In genomic region chr5:96657068-96657467, GRCh38 we compare ENCODE assay signal across 9 cellular contexts. TPM values are rescaled to one million over a fixed set of nuclear protein-coding genes. Genes with fewer than 3 reads are reported as not detected.
DNase-seq lines count a peak whose midpoint lies in the region; ATAC-seq and TF ChIP-seq lines count a peak whose summit lies in the region.
"Had no signal": no experiment of that assay in that cellular context is flagged by ENCODE, and none has a peak within 500 bp of the region (broad histone marks: within the 10 kb centered on the region; RNA-seq: fewer than 3 reads in every experiment).

No MANE protein-coding gene starts in this region.

- H3K4me2 ChIP-seq in mammary epithelial cell (ENCODE audit: insufficient read depth, low read depth, low read length): peak overlapping the region; percentile 63
- peak overlapping the region; percentile 72 for H3K4me2 ChIP-seq in skeletal muscle satellite cell (ENCODE audit: low read length)

- TF ChIP-seq CTCF in AG10803 (conservative IDR thresholded peaks at IDR 0.05; ENCODE audit: low read length) (no peak), mammary epithelial cell (conservative IDR thresholded peaks at IDR 0.05 in 1 of 2, IDR thresholded peaks at IDR 0.05 in 1 of 2; ENCODE audit: extremely low read depth in 1 of 2, insufficient read depth in 1 of 2, low read depth in 1 of 2, low read length in 2 of 2) (no peak)

- H3K9me3 ChIP-seq in mammary epithelial cell (replicated peaks; ENCODE audit: insufficient read depth, low read length): no peaks in the 10 kb centered on the region
- H3K9me3 ChIP-seq in skeletal muscle satellite cell (replicated peaks; ENCODE audit: low read length): no peaks in the 10 kb centered on the region

- intact Hi-C loops in mammary epithelial cell (cut with micrococcal nuclease): no loop called here

- H2AFZ ChIP-seq in mammary epithelial cell (ENCODE audit: low read depth, low read length): no peak overlapping the region

- dilution Hi-C loops in mammary epithelial cell (cut with HindIII; ENCODE audit: low sequenced_read_pairs): no loop called here

- WGBS in mammary epithelial cell (ENCODE audit: low coverage, missing lambda C conversion rate): 0% methylated on average over 3 of the region's 3 CpGs

- H3K9ac ChIP-seq in mammary epithelial cell (ENCODE audit: insufficient read depth, low read length) (no peak overlapping the region), skeletal muscle satellite cell (ENCODE audit: low read depth, low read length) (no peak overlapping the region)

- no TSS peak for BruUV-seq in mammary epithelial cell (replicated peaks; lab: Mats Ljungman, UMichigan)

- peak overlapping the region; percentile 60 for H3K27ac ChIP-seq in mammary epithelial cell (ENCODE audit: insufficient read depth, low read depth, low read length)

- H3K27me3 ChIP-seq in mammary epithelial cell (ENCODE audit: insufficient read depth, low read length): no peaks in the 10 kb centered on the region
- no peaks in the 10 kb centered on the region for H3K27me3 ChIP-seq in skeletal muscle satellite cell (ENCODE audit: control insufficient read depth, insufficient read depth, low read length)

- in situ Hi-C loops in SK-MEL-5 (cut with HindIII; ENCODE audit: low pct_unique_long_range_greater_than_20kb, low sequenced_read_pairs): no loop called here
- in situ Hi-C loops in mammary epithelial cell (cut with MboI; ENCODE audit: low sequenced_read_pairs in 2 of 2): no loop called here

- DNase-seq in AG10803 (ENCODE audit: low read depth) (peak; percentile 93), GM19238 (ENCODE audit: insufficient read length, low spot score) (peak; percentile 23), SK-MEL-5 (ENCODE audit: low read depth, low spot score) (peak; percentile 55), mammary epithelial cell (peak; percentile 96), NCI-H2227 treated with DMSO at 0.1 percent for 48 hours (lab: John Stamatoyannopoulos, UW) (no peak), NCI-H2081 treated with DMSO at 0.1 percent for 48 hours (lab: John Stamatoyannopoulos, UW) (no peak)
- DNase-seq: left cardiac atrium had no signal

- H4K20me1 ChIP-seq in mammary epithelial cell (ENCODE audit: insufficient read depth, low read length): no peaks in the 10 kb centered on the region

- H3K4me3 ChIP-seq in AG10803 (ENCODE audit: low read length) (no peak overlapping the region), mammary epithelial cell (replicated peaks in 1 of 3; ENCODE audit: insufficient read depth in 1 of 3, low read depth in 2 of 3, low read length in 3 of 3) (no peak overlapping the region), skeletal muscle satellite cell (ENCODE audit: low read length) (no peak overlapping the region)

- no peaks in the 10 kb centered on the region for H3K79me2 ChIP-seq in mammary epithelial cell (ENCODE audit: insufficient read depth, low read length)

- peak; percentile 62 for ATAC-seq in HG03135 (IDR thresholded peaks at IDR 0.05; ENCODE audit: unreplicated experiment)

- H3K36me3 ChIP-seq in mammary epithelial cell (ENCODE audit: insufficient read depth, low read length) (no peaks in the 10 kb centered on the region), skeletal muscle satellite cell (ENCODE audit: insufficient read depth, low read length) (no peaks in the 10 kb centered on the region)

- CTCF ChIA-PET in mammary epithelial cell (lab: Charles Lee; ENCODE audit: low non-redundant PET): no interaction called here

- H3K4me1 ChIP-seq in mammary epithelial cell (ENCODE audit: insufficient read depth, low read length) (peaks cover 65% of the 10 kb centered on the region), skeletal muscle satellite cell (ENCODE audit: control insufficient read depth, insufficient read depth, low read length) (peaks cover 38% of the 10 kb centered on the region)

RNA-seq across cellular contexts. Expression of gene CAST, which starts 5.1 kb away (rescaled TPM):
- total RNA-seq in SK-MEL-5 (2014; rRNA removed; shearing (Covaris generic)): 283 and 285 TPM in 2 replicates
- 163 and 188 TPM in 2 replicates for polyA plus RNA-seq in SK-MEL-5 (2015; cell fraction: cytosol; rRNA removed)
- 228 and 244 TPM in 2 replicates for polyA plus RNA-seq in SK-MEL-5 (2015; cell fraction: nucleus; rRNA removed)
- 100 to 1,000 TPM; 397 to 459 TPM for total RNA-seq in mammary epithelial cell
- polyA plus RNA-seq in mammary epithelial cell: 339 TPM
- 359 TPM for polyA minus RNA-seq in mammary epithelial cell
- total RNA-seq in skeletal muscle satellite cell (2012; rRNA removed): 169 and 215 TPM in 2 replicates

Comparison
In these comparisons a context has a peak if more than half of its experiments do, and no peak if none do; other contexts are left out.
1. DNase-seq: peak in AG10803 (single experiment), GM19238 (single experiment), SK-MEL-5 (single experiment) and mammary epithelial cell (single experiment); none in NCI-H2227 treated with DMSO at 0.1 percent for 48 hours (single experiment) and NCI-H2081 treated with DMSO at 0.1 percent for 48 hours (single experiment).